ENCODE assay signal across 14 cellular contexts in genomic region chr3:194367992-194368841, GRCh38. TPM values are rescaled to one million over a fixed set of nuclear protein-coding genes. Genes with fewer than 3 reads are reported as not detected.
DNase-seq lines count a peak whose midpoint lies in the region; ATAC-seq and TF ChIP-seq lines count a peak whose summit lies in the region.
"Had no signal": no experiment of that assay in that cellular context is flagged by ENCODE, and none has a peak within 500 bp of the region (broad histone marks: within the 10 kb centered on the region; RNA-seq: fewer than 3 reads in every experiment).

No MANE protein-coding gene starts in this region.

- H3K79me1 ChIP-seq in mesenchymal stem cell (replicated peaks; ENCODE audit: low read length, poor library complexity, severe bottlenecking) = no peaks in the 10 kb centered on the region

- peak overlapping the region; percentile 38 for H4K8ac ChIP-seq in mesenchymal stem cell (ENCODE audit: low read length)

- no peaks in the 10 kb centered on the region for H3K9me3 Mint-ChIP-seq in activated T-helper 1 cell treated with anti-CD3 and anti-CD28 coated beads, Interleukin-12 subunit alpha, Interleukin-12 subunit beta, Interleukin-2, Interleukin-4 antibody, amounts not matched to agents 30 ng/mL and 10 ng/mL and 1 ng/mL, durations not matched to agents 14 hours and 24 hours and 36 hours
- H3K9me3 Mint-ChIP-seq: activated CD8-positive, alpha-beta T cell treated with anti-CD3 and anti-CD28 coated beads for 36 hours; CD8-positive, alpha-beta T cell had no signal

- H3K27me3 ChIP-seq in mesenchymal stem cell (ENCODE audit: control insufficient read depth in 1 of 2, insufficient read depth in 1 of 2, low read length in 2 of 2) (peaks cover 34 to 38% of the 10 kb centered on the region in 2 experiments), stomach (peaks cover 0 to 33% (median 8%) of the 10 kb centered on the region in 3 donors)

- WGBS in mesenchymal stem cell = 59% methylated on average over 18 of the region's 18 CpGs
- WGBS in stomach, 5 donors = 64 to 73% (median 67%) methylated on average over 17 to 18 of the region's 18 CpGs

- peak overlapping the region; percentile 25 for H4K91ac ChIP-seq in mesenchymal stem cell (ENCODE audit: low read length)

- no peaks in the 10 kb centered on the region for H3K36me3 Mint-ChIP-seq in activated T-helper 1 cell treated with anti-CD3 and anti-CD28 coated beads, Interleukin-12 subunit alpha, Interleukin-12 subunit beta, Interleukin-2, Interleukin-4 antibody, amounts not matched to agents 30 ng/mL and 10 ng/mL and 1 ng/mL, durations not matched to agents 14 hours and 24 hours and 36 hours (ENCODE audit: low read depth)
- H3K36me3 Mint-ChIP-seq: CD8-positive, alpha-beta T cell had no signal

- no peak overlapping the region for H3K4ac ChIP-seq in mesenchymal stem cell (ENCODE audit: low read depth in 1 of 2, low read length in 2 of 2)

- DNase-seq in AG10803 (ENCODE audit: low read depth) (peak; percentile 88), H4 (ENCODE audit: low spot score) (peak; percentile 44), amniotic stem cell (lab: John Stamatoyannopoulos, UW) (peak; percentile 44), mesenchymal stem cell (peak; percentile 53), stomach (no peak)
- no peak for DNase-seq in activated T-helper 1 cell treated with anti-CD3 and anti-CD28 coated beads, Interleukin-12 subunit alpha, Interleukin-12 subunit beta, Interleukin-2, Interleukin-4 antibody, amounts not matched to agents 30 ng/mL and 10 ng/mL and 1 ng/mL, durations not matched to agents 14 hours and 24 hours and 36 hours (ENCODE audit: low spot score)
- DNase-seq: activated CD8-positive, alpha-beta T cell treated with anti-CD3 and anti-CD28 coated beads for 36 hours; activated effector memory CD4-positive, alpha-beta T cell treated with anti-CD3 and anti-CD28 coated beads, Interleukin-2, amount 50 U/mL, for 16 hours; CD8-positive, alpha-beta T cell; HCEC 1CT; upper lobe of left lung had no signal

- no peak overlapping the region for H3K27ac Mint-ChIP-seq in activated T-helper 1 cell treated with anti-CD3 and anti-CD28 coated beads, Interleukin-12 subunit alpha, Interleukin-12 subunit beta, Interleukin-2, Interleukin-4 antibody, amounts not matched to agents 30 ng/mL and 10 ng/mL and 1 ng/mL, durations not matched to agents 14 hours and 24 hours and 36 hours
- H3K27ac Mint-ChIP-seq: activated CD8-positive, alpha-beta T cell treated with anti-CD3 and anti-CD28 coated beads for 36 hours; CD8-positive, alpha-beta T cell had no signal

- H2BK15ac ChIP-seq in mesenchymal stem cell (ENCODE audit: low read depth, poor library complexity, severe bottlenecking) = peak overlapping the region; percentile 62

- H3K23ac ChIP-seq in mesenchymal stem cell (ENCODE audit: low read length in 2 of 2) = no peak overlapping the region

- H3K27ac ChIP-seq in mesenchymal stem cell (ENCODE audit: low read length, poor library complexity, severe bottlenecking) = no peak overlapping the region
- H3K27ac ChIP-seq in stomach = no peak overlapping the region
- H3K27ac ChIP-seq: upper lobe of left lung had no signal

- no peaks in the 10 kb centered on the region for H3K36me3 ChIP-seq in mesenchymal stem cell (ENCODE audit: control insufficient read depth in 1 of 2, insufficient read depth in 2 of 2, low read depth in 1 of 2, low read length in 2 of 2)
- no peaks in the 10 kb centered on the region for H3K36me3 ChIP-seq in stomach
- H3K36me3 ChIP-seq: upper lobe of left lung had no signal

- H3K27me3 Mint-ChIP-seq in activated T-helper 1 cell treated with anti-CD3 and anti-CD28 coated beads, Interleukin-12 subunit alpha, Interleukin-12 subunit beta, Interleukin-2, Interleukin-4 antibody, amounts not matched to agents 30 ng/mL and 10 ng/mL and 1 ng/mL, durations not matched to agents 14 hours and 24 hours and 36 hours (ENCODE audit: insufficient read depth) = peaks cover 37% of the 10 kb centered on the region

- no peak overlapping the region for H2AK5ac ChIP-seq in mesenchymal stem cell (ENCODE audit: low read length, severe bottlenecking)

- no peak overlapping the region for H2BK5ac ChIP-seq in mesenchymal stem cell (ENCODE audit: low read depth, low read length, poor library complexity, severe bottlenecking)

- ATAC-seq in HG03442 (IDR thresholded peaks at IDR 0.05; ENCODE audit: unreplicated experiment) (no peak), HG02973 (IDR thresholded peaks at IDR 0.05; ENCODE audit: unreplicated experiment) (no peak)
- ATAC-seq: activated CD8-positive, alpha-beta T cell treated with anti-CD3 and anti-CD28 coated beads for 36 hours; CD8-positive, alpha-beta T cell had no signal

- no peak overlapping the region for H2AFZ ChIP-seq in mesenchymal stem cell (ENCODE audit: low read depth, low read length)

- TF ChIP-seq POLR2A in stomach (IDR thresholded peaks at IDR 0.05) = no peak

- no peak overlapping the region for H3K4me3 Mint-ChIP-seq in activated T-helper 1 cell treated with anti-CD3 and anti-CD28 coated beads, Interleukin-12 subunit alpha, Interleukin-12 subunit beta, Interleukin-2, Interleukin-4 antibody, amounts not matched to agents 30 ng/mL and 10 ng/mL and 1 ng/mL, durations not matched to agents 14 hours and 24 hours and 36 hours
- H3K4me3 Mint-ChIP-seq: activated CD8-positive, alpha-beta T cell treated with anti-CD3 and anti-CD28 coated beads for 36 hours; CD8-positive, alpha-beta T cell had no signal

- no peak overlapping the region for H3K9ac ChIP-seq in mesenchymal stem cell (ENCODE audit: low read length)

- TF ChIP-seq CTCF in AG10803 (conservative IDR thresholded peaks at IDR 0.05; ENCODE audit: low read length) (no peak), stomach (IDR thresholded peaks at IDR 0.05) (no peak)

- H3K4me3 ChIP-seq in AG10803 (ENCODE audit: low read length) (peak overlapping the region; percentile 72), mesenchymal stem cell (ENCODE audit: insufficient read depth in 1 of 2, low read depth in 1 of 2, low read length in 2 of 2) (no peak overlapping the region), stomach (no peak overlapping the region)
- H3K4me3 ChIP-seq: upper lobe of left lung had no signal

- no peaks in the 10 kb centered on the region for H3K9me3 ChIP-seq in mesenchymal stem cell (ENCODE audit: control insufficient read depth, low read length)
- no peaks in the 10 kb centered on the region for H3K9me3 ChIP-seq in stomach
- H3K9me3 ChIP-seq: upper lobe of left lung had no signal

- H3K4me1 Mint-ChIP-seq in activated T-helper 1 cell treated with anti-CD3 and anti-CD28 coated beads, Interleukin-12 subunit alpha, Interleukin-12 subunit beta, Interleukin-2, Interleukin-4 antibody, amounts not matched to agents 30 ng/mL and 10 ng/mL and 1 ng/mL, durations not matched to agents 14 hours and 24 hours and 36 hours (ENCODE audit: low read depth) = no peaks in the 10 kb centered on the region

- intact Hi-C loops in stomach (cut with DNase I; ENCODE audit: low total_unique reads) = no loop called here
- intact Hi-C loops in activated T-helper 1 cell treated with anti-CD3 and anti-CD28 coated beads, Interleukin-12 subunit alpha, Interleukin-12 subunit beta, Interleukin-2, Interleukin-4 antibody, amounts not matched to agents 30 ng/mL and 10 ng/mL and 1 ng/mL, durations not matched to agents 14 hours and 24 hours and 36 hours (cut with micrococcal nuclease) = no loop called here

- H2BK12ac ChIP-seq in mesenchymal stem cell (ENCODE audit: low read length in 2 of 2) = no peak overlapping the region

- H3K4me1 ChIP-seq in mesenchymal stem cell (ENCODE audit: control insufficient read depth, insufficient read depth, low read depth, low read length) (peaks cover 18% of the 10 kb centered on the region), stomach (peaks cover 0 to 26% (median 12%) of the 10 kb centered on the region in 4 donors)

- H3K4me2 ChIP-seq in mesenchymal stem cell (ENCODE audit: low read length, poor library complexity, severe bottlenecking) = no peak overlapping the region

- peak overlapping the region in 1 of 2 experiments; percentile 18 for H3K14ac ChIP-seq in mesenchymal stem cell (ENCODE audit: low read length in 2 of 2)

- TF ChIP-seq EP300 in stomach (IDR thresholded peaks at IDR 0.05) = no peak

- peak overlapping the region in 1 of 2 experiments; percentile 28 for H3K18ac ChIP-seq in mesenchymal stem cell (ENCODE audit: low read depth in 1 of 2, low read length in 2 of 2)

- no peak overlapping the region for H2BK120ac ChIP-seq in mesenchymal stem cell (ENCODE audit: low read depth, low read length)

RNA-seq across cellular contexts. Expression of gene LRRC15, which starts 1.3 kb away (rescaled TPM):
- 5.8 and 6.0 TPM in 2 replicates for total RNA-seq in H4 (2014; rRNA removed; shearing (Covaris generic))
- polyA plus RNA-seq in mesenchymal stem cell (2013, experiment 1 of 2) = 0.55 TPM
- polyA plus RNA-seq in mesenchymal stem cell (2013, experiment 2 of 2) = 0.56 TPM
- under 1 TPM in 2 of 5 donors, not detected in 3; 0.37 to 0.43 TPM for total RNA-seq in stomach
- polyA plus RNA-seq in stomach = 1 to 10 TPM in 2 of 3 donors, under 1 TPM in 1; 0.03 to 1.7 (median 1.1) TPM
- not detected in 2 replicates for total RNA-seq in activated T-helper 1 cell treated with anti-CD3 and anti-CD28 coated beads, Interleukin-12 subunit alpha, Interleukin-12 subunit beta, Interleukin-2, Interleukin-4 antibody, amounts not matched to agents 30 ng/mL and 10 ng/mL and 1 ng/mL, durations not matched to agents 14 hours and 24 hours and 36 hours
- total RNA-seq: activated CD8-positive, alpha-beta T cell treated with anti-CD3 and anti-CD28 coated beads for 36 hours; CD8-positive, alpha-beta T cell had no signal
- polyA plus RNA-seq: keratinocyte had no signal

RNA-seq across cellular contexts. Expression of gene CPN2, which starts 17.1 kb away (rescaled TPM):
- not detected in 2 replicates for total RNA-seq in H4 (2014; rRNA removed; shearing (Covaris generic))
- polyA plus RNA-seq in mesenchymal stem cell (2013, experiment 1 of 2) = not detected
- not detected for polyA plus RNA-seq in mesenchymal stem cell (2013, experiment 2 of 2)
- total RNA-seq in stomach = not detected
- not detected for polyA plus RNA-seq in stomach
- not detected in 2 replicates for total RNA-seq in activated T-helper 1 cell treated with anti-CD3 and anti-CD28 coated beads, Interleukin-12 subunit alpha, Interleukin-12 subunit beta, Interleukin-2, Interleukin-4 antibody, amounts not matched to agents 30 ng/mL and 10 ng/mL and 1 ng/mL, durations not matched to agents 14 hours and 24 hours and 36 hours
- total RNA-seq: activated CD8-positive, alpha-beta T cell treated with anti-CD3 and anti-CD28 coated beads for 36 hours; CD8-positive, alpha-beta T cell had no signal
- polyA plus RNA-seq: keratinocyte had no signal

RNA-seq across cellular contexts. Expression of gene GP5, which starts 30.8 kb away (rescaled TPM):
- not detected in 2 replicates for total RNA-seq in H4 (2014; rRNA removed; shearing (Covaris generic))
- polyA plus RNA-seq in mesenchymal stem cell (2013, experiment 1 of 2) = 0.03 TPM
- 0.03 TPM for polyA plus RNA-seq in mesenchymal stem cell (2013, experiment 2 of 2)
- under 1 TPM in 1 of 5 donors, not detected in 4; 0.18 TPM for total RNA-seq in stomach
- not detected for polyA plus RNA-seq in stomach
- 0.27 and 0.31 TPM in 2 replicates for total RNA-seq in activated T-helper 1 cell treated with anti-CD3 and anti-CD28 coated beads, Interleukin-12 subunit alpha, Interleukin-12 subunit beta, Interleukin-2, Interleukin-4 antibody, amounts not matched to agents 30 ng/mL and 10 ng/mL and 1 ng/mL, durations not matched to agents 14 hours and 24 hours and 36 hours

Comparison
In these comparisons a context has a peak if more than half of its experiments do, and no peak if none do; other contexts are left out.
1. DNase-seq: peak in AG10803 (single experiment), H4 (single experiment), amniotic stem cell (single experiment) and mesenchymal stem cell (single experiment); none in stomach (single experiment) and activated T-helper 1 cell treated with anti-CD3 and anti-CD28 coated beads, Interleukin-12 subunit alpha, Interleukin-12 subunit beta, Interleukin-2, Interleukin-4 antibody, amounts not matched to agents 30 ng/mL and 10 ng/mL and 1 ng/mL, durations not matched to agents 14 hours and 24 hours and 36 hours (single experiment).